In the genomic region with DNA sequence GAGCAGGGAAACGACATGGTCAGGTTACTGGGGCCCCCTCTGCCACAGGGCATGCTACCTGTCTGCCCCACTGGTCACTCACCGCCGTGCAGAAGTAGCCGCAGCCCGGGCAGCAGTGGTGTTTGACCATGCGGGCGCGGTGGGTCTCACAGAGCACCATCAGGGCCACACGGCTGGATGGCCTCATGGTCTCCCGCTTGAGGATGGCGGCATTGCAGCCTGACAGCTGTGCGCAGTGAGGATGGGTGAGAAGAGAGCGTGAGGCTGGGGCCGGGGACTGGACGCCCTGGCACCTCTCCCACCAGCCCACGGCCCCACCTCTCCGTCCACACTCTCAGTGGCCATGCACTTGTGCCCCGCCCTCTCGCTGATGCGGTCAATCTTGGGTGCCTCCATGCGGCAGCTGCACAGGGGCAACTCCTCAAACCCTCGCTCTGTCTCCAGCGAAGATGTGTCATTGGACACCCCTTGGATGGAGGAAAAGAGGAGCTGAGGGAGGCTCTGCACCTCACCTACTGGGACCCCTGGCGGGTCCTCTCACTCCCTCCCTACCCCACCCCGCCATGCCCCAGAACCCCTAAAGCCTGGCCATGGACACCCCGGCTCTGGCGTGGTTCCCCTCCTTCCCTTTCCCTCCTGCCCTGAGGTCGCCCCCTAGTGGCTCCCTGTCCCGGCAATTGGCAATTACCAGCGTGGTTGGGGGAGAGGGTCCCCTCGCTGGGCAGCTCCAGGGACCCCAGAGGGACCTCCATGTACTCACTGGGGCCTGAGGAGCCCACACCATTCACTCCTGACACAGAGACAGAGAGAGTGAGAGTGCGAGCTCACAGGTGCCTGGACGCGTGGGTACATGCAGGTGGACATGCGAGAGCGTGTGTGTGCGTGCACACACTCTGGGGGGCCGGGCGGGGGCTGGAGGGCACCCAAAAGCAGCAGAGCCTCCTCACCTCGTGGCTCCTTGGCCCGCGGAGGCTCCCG, we compare ENCODE assay signal across 8 cellular contexts. TPM values are rescaled to one million over a fixed set of nuclear protein-coding genes. Genes with fewer than 3 reads are reported as not detected.
A peak's percentile ranks its signal among the peaks of the same experiment; 100 is the strongest.
DNase-seq lines count a peak whose midpoint lies in the region; ATAC-seq, FAIRE-seq and TF ChIP-seq lines count a peak whose summit lies in the region.

No MANE protein-coding gene starts in this region.

- H3K18ac ChIP-seq in IMR-90 (ENCODE audit: low read depth, low read length), result no peak overlapping the region

- no peak overlapping the region for H2BK15ac ChIP-seq in IMR-90 (ENCODE audit: low read depth, low read length)

- in situ Hi-C loops in IMR-90 (cut with MboI; ENCODE audit: low sequenced_read_pairs), result no loop called here

- no peak overlapping the region for H4K8ac ChIP-seq in IMR-90 (ENCODE audit: low read depth in 2 of 2, low read length in 2 of 2)

- peak; percentile 74 for TF ChIP-seq CTCF in AG09319 (IDR thresholded peaks at IDR 0.05; ENCODE audit: low read depth, low read length)
- TF ChIP-seq CTCF in IMR-90 (conservative IDR thresholded peaks at IDR 0.05; ENCODE audit: low read depth, low read length), result peak; percentile 51

- no peaks in the 10 kb centered on the region for H3K9me1 ChIP-seq in IMR-90 (ENCODE audit: insufficient read depth, low read length)

- no peak for FAIRE-seq in RCC 7860 (lab: Jason Lieb, UNC)

- no peak overlapping the region for H2BK5ac ChIP-seq in IMR-90 (ENCODE audit: low read depth, low read length, poor library complexity, severe bottlenecking)

- no peak overlapping the region for H3K4me3 ChIP-seq in IMR-90 (ENCODE audit: insufficient read depth, low read depth, low read length)

- no peaks in the 10 kb centered on the region for H3K4me1 ChIP-seq in IMR-90 (ENCODE audit: control insufficient read depth, insufficient read depth, low read length)

- H3K14ac ChIP-seq in IMR-90 (replicated peaks; ENCODE audit: low read depth, low read length), result no peak overlapping the region

- no peak overlapping the region for H3K56ac ChIP-seq in IMR-90 (ENCODE audit: extremely low read depth, insufficient read depth, low read length)

- H2AK5ac ChIP-seq in IMR-90 (ENCODE audit: low read depth, low read length), result 0 out of 2 replicates have a peak overlapping the region, but pooled peaks have one; percentile 1

- no peaks in the 10 kb centered on the region; the same call in 1 of the 2 replicates for H4K20me1 ChIP-seq in IMR-90 (ENCODE audit: insufficient read depth, low read length)

- BruUV-seq in IMR-90 (replicated peaks; lab: Mats Ljungman, UMichigan), result no TSS peak

- no peaks in the 10 kb centered on the region for H3K27me3 ChIP-seq in IMR-90 (ENCODE audit: control insufficient read depth, insufficient read depth, low read length)

- H3K27ac ChIP-seq in IMR-90 (ENCODE audit: insufficient read depth, low read length), result no peak overlapping the region

- POLR2A ChIA-PET in IMR-90 (lab: Charles Lee; ENCODE audit: unreplicated experiment), result no interaction called here

- no peak overlapping the region for H2BK120ac ChIP-seq in IMR-90 (ENCODE audit: low read depth, low read length)

- no peak overlapping the region for H3K4ac ChIP-seq in IMR-90 (ENCODE audit: low read depth, low read length)

- TF ChIP-seq RAD21 in IMR-90 (IDR thresholded peaks at IDR 0.05; ENCODE audit: low read length), result peak; percentile 48

- H3K9me3 ChIP-seq in IMR-90 (ENCODE audit: control insufficient read depth, insufficient read depth, low read length), result no peaks in the 10 kb centered on the region

- H4K5ac ChIP-seq in IMR-90 (ENCODE audit: low read depth, low read length), result no peak overlapping the region

- H3K4me2 ChIP-seq in IMR-90 (ENCODE audit: low read depth, low read length), result no peak overlapping the region

- H2BK20ac ChIP-seq in IMR-90 (ENCODE audit: low read depth, low read length), result no peak overlapping the region

- no peak overlapping the region for H3K23ac ChIP-seq in IMR-90 (ENCODE audit: low read depth, low read length)

- dilution Hi-C loops in IMR-90 (cut with HindIII; ENCODE audit: low sequenced_read_pairs, unreplicated experiment), result no loop called here

- H2AFZ ChIP-seq in IMR-90 (replicated peaks; ENCODE audit: low read length, poor library complexity), result peak overlapping the region; percentile 70

- ATAC-seq in IMR-90 (ENCODE audit: low read depth) (peak; percentile 66; the same call in 1 of the 2 replicates), GM19395 (IDR thresholded peaks at IDR 0.05; ENCODE audit: unreplicated experiment) (no peak)

- WGBS in IMR-90 (ENCODE audit: extremely low coverage in 2 of 2, insufficient read length in 1 of 2), 2 experiments, result 97% methylated on average over 11 of the region's 43 CpGs; no CpG with 5 or more reads in 1 of the 2 experiments

- no peak overlapping the region for H4K91ac ChIP-seq in IMR-90 (ENCODE audit: insufficient read depth, low read depth, low read length)

- intact Hi-C loops in IMR-90 (cut with micrococcal nuclease), result loop anchor here (1.0 kb wide), 1 partner anchor 208 kb away; no protein-coding TSS in a partner anchor

- H3K36me3 ChIP-seq in IMR-90 (ENCODE audit: control insufficient read depth, insufficient read depth, low read length), result peaks cover 68% of the 10 kb centered on the region

- H3K79me1 ChIP-seq in IMR-90 (ENCODE audit: low read depth in 1 of 2, low read length in 2 of 2), result peaks cover 5% of the 10 kb centered on the region in 2 experiments; a peak in 2 of 4 replicates

- no peak overlapping the region for H3K9ac ChIP-seq in IMR-90 (ENCODE audit: low read depth, low read length)

- no peak for DNase-seq in AG09319 (ENCODE audit: extremely low read depth, low read depth)
- no peak for DNase-seq in IMR-90
- DNase-seq in activated T-cell treated with anti-CD3 and anti-CD28 coated beads, Interleukin-2, amount 50 U/mL, for 1 hour, result peak; percentile 70
- DNase-seq in germinal center (ENCODE audit: low spot score), result peak; percentile 46
- peak; percentile 34 to 52 (median 46) for DNase-seq in stimulated activated CD4-positive, alpha-beta T cell treated with anti-CD3 and anti-CD28 coated beads, Interleukin-1b, Interleukin-23, amount 100 ng/mL, for 24 hours (ENCODE audit: low read depth in 4 of 4, low spot score in 1 of 4)
- DNase-seq in RCC 7860 (ENCODE audit: low spot score), result no peak
- no peak for DNase-seq in cerebellar cortex (ENCODE audit: low spot score)

- H2AK9ac ChIP-seq in IMR-90 (replicated peaks; ENCODE audit: low read depth, low read length, poor library complexity), result peak overlapping the region; percentile 82

- TF ChIP-seq POLR2A in IMR-90 (IDR thresholded peaks at IDR 0.05; ENCODE audit: low read depth, low read length), result no peak

- CTCF ChIA-PET in IMR-90 (lab: Yijun Ruan, JAX), result interaction anchor here (0.8 to 2.4 kb wide), 2 partner anchors 9 to 13 kb away, joined by 3 to 7 read pairs; partner anchors contain the start of gene EHMT2

TF ChIP-seq in IMR-90, 13 proteins besides CTCF, POLR2A, EP300 and RAD21:
- no peak for TF ChIP-seq NFE2L2 (IDR thresholded peaks at IDR 0.05; ENCODE audit: low read depth, low read length)
- TF ChIP-seq MAFK (IDR thresholded peaks at IDR 0.05; ENCODE audit: low read depth, low read length), result no peak
- TF ChIP-seq SMC3 (IDR thresholded peaks at IDR 0.05; ENCODE audit: low read depth, low read length), result peak; percentile 44
- TF ChIP-seq CEBPB (IDR thresholded peaks at IDR 0.05; ENCODE audit: low read depth, low read length), result no peak
- TF ChIP-seq BHLHE40 (IDR thresholded peaks at IDR 0.05; ENCODE audit: low read depth, low read length), result no peak
- TF ChIP-seq, protein P1, sequence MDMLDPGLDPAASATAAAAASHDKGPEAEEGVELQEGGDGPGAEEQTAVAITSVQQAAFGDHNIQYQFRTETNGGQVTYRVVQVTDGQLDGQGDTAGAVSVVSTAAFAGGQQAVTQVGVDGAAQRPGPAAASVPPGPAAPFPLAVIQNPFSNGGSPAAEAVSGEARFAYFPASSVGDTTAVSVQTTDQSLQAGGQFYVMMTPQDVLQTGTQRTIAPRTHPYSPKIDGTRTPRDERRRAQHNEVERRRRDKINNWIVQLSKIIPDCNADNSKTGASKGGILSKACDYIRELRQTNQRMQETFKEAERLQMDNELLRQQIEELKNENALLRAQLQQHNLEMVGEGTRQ (IDR thresholded peaks at IDR 0.05; ENCODE audit: low read depth, low read length), result no peak
- TF ChIP-seq MAZ (IDR thresholded peaks at IDR 0.05; ENCODE audit: borderline replicate concordance, low read depth, low read length), result no peak

RNA-seq across cellular contexts. Expression of gene EHMT2, which starts 8.9 kb away (rescaled TPM):
- total RNA-seq in IMR-90 (2012; rRNA removed), result 36.4 and 38.0 TPM in 2 replicates
- polyA plus RNA-seq in IMR-90 (2012; rRNA removed), result 47.7 and 51.2 TPM in 2 replicates
- 31.6 and 49.6 TPM in 2 replicates for polyA plus RNA-seq in IMR-90 (2012; cell fraction: cytosol; rRNA removed)
- polyA plus RNA-seq in IMR-90 (2012; cell fraction: nucleus; rRNA removed; ENCODE audit: low replicate concordance), result 155 and 310 TPM in 2 replicates

RNA-seq across cellular contexts. Expression of gene SLC44A4, which starts 9.8 kb away (rescaled TPM):
- 0.36 TPM in 1 of 2 replicates, not detected in the other for total RNA-seq in IMR-90 (2012; rRNA removed)
- 0.14 and 0.19 TPM in 2 replicates for polyA plus RNA-seq in IMR-90 (2012; rRNA removed)
- polyA plus RNA-seq in IMR-90 (2012; cell fraction: cytosol; rRNA removed), result 0.26 and 0.84 TPM in 2 replicates
- 0.23 and 0.28 TPM in 2 replicates for polyA plus RNA-seq in IMR-90 (2012; cell fraction: nucleus; rRNA removed; ENCODE audit: low replicate concordance)

RNA-seq across cellular contexts. Expression of gene ZBTB12, which starts 13.3 kb away (rescaled TPM):
- total RNA-seq in IMR-90 (2012; rRNA removed), result 2.0 and 2.5 TPM in 2 replicates
- polyA plus RNA-seq in IMR-90 (2012; rRNA removed), result 8.1 and 8.5 TPM in 2 replicates
- 2.5 and 4.5 TPM in 2 replicates for polyA plus RNA-seq in IMR-90 (2012; cell fraction: cytosol; rRNA removed)
- polyA plus RNA-seq in IMR-90 (2012; cell fraction: nucleus; rRNA removed; ENCODE audit: low replicate concordance), result 2.0 and 2.9 TPM in 2 replicates

RNA-seq across cellular contexts. Expression of gene NEU1, which starts 25.9 kb away (rescaled TPM):
- total RNA-seq in IMR-90 (2012; rRNA removed), result 23.6 and 28.5 TPM in 2 replicates
- 36.2 and 37.3 TPM in 2 replicates for polyA plus RNA-seq in IMR-90 (2012; rRNA removed)
- polyA plus RNA-seq in IMR-90 (2012; cell fraction: cytosol; rRNA removed), result 32.0 and 40.9 TPM in 2 replicates
- 19.7 and 24.8 TPM in 2 replicates for polyA plus RNA-seq in IMR-90 (2012; cell fraction: nucleus; rRNA removed; ENCODE audit: low replicate concordance)

RNA-seq across cellular contexts. Expression of gene C2, which starts 38.9 kb away (rescaled TPM):
- total RNA-seq in IMR-90 (2012; rRNA removed), result under 0.01 and 0.18 TPM in 2 replicates
- 0.19 and 0.26 TPM in 2 replicates for polyA plus RNA-seq in IMR-90 (2012; rRNA removed)
- 0.33 and 0.40 TPM in 2 replicates for polyA plus RNA-seq in IMR-90 (2012; cell fraction: cytosol; rRNA removed)
- polyA plus RNA-seq in IMR-90 (2012; cell fraction: nucleus; rRNA removed; ENCODE audit: low replicate concordance), result 0.30 and 0.69 TPM in 2 replicates

Comparison
In these comparisons a context has a peak if more than half of its experiments do, and no peak if none do; other contexts are left out.
1. DNase-seq: peak in activated T-cell treated with anti-CD3 and anti-CD28 coated beads, Interleukin-2, amount 50 U/mL, for 1 hour (single experiment), germinal center (single experiment) and stimulated activated CD4-positive, alpha-beta T cell treated with anti-CD3 and anti-CD28 coated beads, Interleukin-1b, Interleukin-23, amount 100 ng/mL, for 24 hours (4 of 4); none in AG09319 (single experiment), IMR-90 (single experiment), RCC 7860 (single experiment) and cerebellar cortex (single experiment).